12 cellular contexts compared by ENCODE assay signal in the genomic region with DNA sequence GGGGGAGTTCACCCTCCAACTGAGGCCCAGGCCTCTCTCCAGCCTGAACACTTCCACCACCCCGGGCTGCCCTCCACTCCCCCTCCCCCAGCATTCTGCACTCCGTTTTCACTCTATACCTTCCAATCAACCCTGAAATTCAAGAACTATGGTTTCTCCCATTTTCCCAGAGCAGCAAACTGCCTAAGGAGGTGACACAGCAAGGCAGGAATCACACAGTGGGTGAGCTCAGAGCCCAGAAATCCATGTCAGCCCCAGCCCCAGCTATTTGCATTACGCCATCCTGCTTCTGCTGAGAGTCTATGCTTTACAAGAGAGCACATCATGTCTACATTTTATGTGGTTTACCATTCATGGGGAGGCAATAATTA. TPM values are rescaled to one million over a fixed set of nuclear protein-coding genes. Genes with fewer than 3 reads are reported as not detected.
A peak's percentile ranks its signal among the peaks of the same experiment; 100 is the strongest.
DNase-seq lines count a peak whose midpoint lies in the region; ATAC-seq and TF ChIP-seq lines count a peak whose summit lies in the region.
"Had no signal": no experiment of that assay in that cellular context is flagged by ENCODE, and none has a peak within 500 bp of the region (broad histone marks: within the 10 kb centered on the region; RNA-seq: fewer than 3 reads in every experiment).

No MANE protein-coding gene starts in this region.

- intact Hi-C loops in cardiac septum (cut with DNase I): no loop called here

- H3K4me1 ChIP-seq in fibroblast of lung (ENCODE audit: control insufficient read depth, extremely low read depth, insufficient read depth, low read length): no peaks in the 10 kb centered on the region
- peaks cover 6% of the 10 kb centered on the region for H3K4me1 ChIP-seq in parathyroid adenoma

- H3K27ac ChIP-seq in SK-N-MC: peak overlapping the region; percentile 99
- no peak overlapping the region for H3K27ac ChIP-seq in fibroblast of lung (ENCODE audit: insufficient read depth, low read length)
- H3K27ac ChIP-seq in parathyroid adenoma: no peak overlapping the region

- H2AFZ ChIP-seq in fibroblast of lung (ENCODE audit: low read length) (no peak overlapping the region), parathyroid adenoma (peak overlapping the region; percentile 92)

- H3K79me2 ChIP-seq in fibroblast of lung (ENCODE audit: control insufficient read depth, insufficient read depth, low read length) (no peaks in the 10 kb centered on the region), parathyroid adenoma (peaks cover 15% of the 10 kb centered on the region)

- ATAC-seq in HG03280 (IDR thresholded peaks at IDR 0.05; ENCODE audit: unreplicated experiment) (no peak), GM18505 (IDR thresholded peaks at IDR 0.05; ENCODE audit: unreplicated experiment) (no peak)

- H3K9ac ChIP-seq in SK-N-MC (ENCODE audit: insufficient read length): no peak overlapping the region
- H3K9ac ChIP-seq in fibroblast of lung (ENCODE audit: insufficient read depth, low read length): no peak overlapping the region
- H3K9ac ChIP-seq in parathyroid adenoma: no peak overlapping the region

- peaks cover 30% of the 10 kb centered on the region for H3K27me3 ChIP-seq in fibroblast of lung (ENCODE audit: control insufficient read depth, insufficient read depth, low read length)
- H3K27me3 ChIP-seq in parathyroid adenoma (ENCODE audit: control insufficient read depth, insufficient read depth, low read length): no peaks in the 10 kb centered on the region

- H3K36me3 ChIP-seq in SK-N-MC (ENCODE audit: insufficient read depth, low read length): peaks cover 6% of the 10 kb centered on the region; the same call in 1 of the 2 replicates
- no peaks in the 10 kb centered on the region for H3K36me3 ChIP-seq in fibroblast of lung (ENCODE audit: control insufficient read depth, insufficient read depth, low read length)
- H3K36me3 ChIP-seq in parathyroid adenoma (ENCODE audit: control insufficient read depth, insufficient read depth, low read length): no peaks in the 10 kb centered on the region

- no peak for TF ChIP-seq POLR2A in GM18505 (IDR thresholded peaks at IDR 0.05; ENCODE audit: borderline replicate concordance, extremely low read depth, insufficient read depth, insufficient read length)

- TF ChIP-seq CTCF in fibroblast of lung (conservative IDR thresholded peaks at IDR 0.05 in 1 of 2, IDR thresholded peaks at IDR 0.05 in 1 of 2; ENCODE audit: low read depth in 1 of 2, low read length in 2 of 2): no peak
- TF ChIP-seq CTCF in parathyroid adenoma (IDR thresholded peaks at IDR 0.05): no peak

- H3K4me2 ChIP-seq in fibroblast of lung (ENCODE audit: extremely low read depth, insufficient read depth, low read length): no peak overlapping the region
- no peak overlapping the region for H3K4me2 ChIP-seq in parathyroid adenoma (ENCODE audit: low read length)

- H3K9me3 ChIP-seq in SK-N-MC (ENCODE audit: low read depth, low read length): no peaks in the 10 kb centered on the region
- no peaks in the 10 kb centered on the region for H3K9me3 ChIP-seq in fibroblast of lung (ENCODE audit: control insufficient read depth, insufficient read depth, low read depth, low read length)
- no peaks in the 10 kb centered on the region for H3K9me3 ChIP-seq in parathyroid adenoma (ENCODE audit: control insufficient read depth, low read length)

- peak; percentile 10 for DNase-seq in ELR (ENCODE audit: low read depth)
- no peak for DNase-seq in SK-N-MC (ENCODE audit: low read depth, low spot score)
- DNase-seq in fibroblast of lung (ENCODE audit: low read depth in 2 of 2): peak; percentile 51 to 90
- DNase-seq in cardiac septum (ENCODE audit: low spot score): no peak
- no peak for DNase-seq in stimulated activated CD4-positive, alpha-beta T cell treated with anti-CD3 and anti-CD28 coated beads, Interleukin-4, amount 100 ng/mL, for 4 hours
- DNase-seq: activated CD4-positive, alpha-beta T cell treated with anti-CD3 and anti-CD28 coated beads for 1 hour; NCI-H524; SHP77 treated with DMSO at 0.1 percent for 48 hours; stimulated activated CD4-positive, alpha-beta T cell treated with anti-CD3 and anti-CD28 coated beads, Interleukin-15, amount 100 ng/mL, for 24 hours had no signal

- H3K4me3 ChIP-seq in SK-N-MC (no peak overlapping the region), fibroblast of lung (replicated peaks in 1 of 4; ENCODE audit: control extremely low read depth in 1 of 4, insufficient read depth in 1 of 4, low read depth in 3 of 4, low read length in 4 of 4) (no peak overlapping the region), parathyroid adenoma (ENCODE audit: low read depth, low read length) (no peak overlapping the region)

- H4K20me1 ChIP-seq in fibroblast of lung (ENCODE audit: control insufficient read depth, extremely low read depth, insufficient read depth, low read length): no peaks in the 10 kb centered on the region

RNA-seq across cellular contexts. Expression of a gene that starts 12.0 kb away (rescaled TPM):
- total RNA-seq in fibroblast of lung (1.0 and 1.3 TPM in 2 replicates), cardiac septum (2.1 TPM)
- polyA plus RNA-seq in fibroblast of lung: 3.1 and 4.5 TPM in 2 replicates
- polyA plus RNA-seq in fibroblast of lung (2012): 3.3 and 6.1 TPM in 2 replicates
- 2.3 and 2.6 TPM in 2 replicates for polyA minus RNA-seq in fibroblast of lung (ENCODE audit: low replicate concordance)

Comparison
In these comparisons a context has a peak if more than half of its experiments do, and no peak if none do; other contexts are left out.
1. DNase-seq: peak in ELR (single experiment) and fibroblast of lung (2 of 2); none in SK-N-MC (single experiment), cardiac septum (single experiment) and stimulated activated CD4-positive, alpha-beta T cell treated with anti-CD3 and anti-CD28 coated beads, Interleukin-4, amount 100 ng/mL, for 4 hours (0 of 2).